23 cellular contexts compared by ENCODE assay signal in the genomic region with DNA sequence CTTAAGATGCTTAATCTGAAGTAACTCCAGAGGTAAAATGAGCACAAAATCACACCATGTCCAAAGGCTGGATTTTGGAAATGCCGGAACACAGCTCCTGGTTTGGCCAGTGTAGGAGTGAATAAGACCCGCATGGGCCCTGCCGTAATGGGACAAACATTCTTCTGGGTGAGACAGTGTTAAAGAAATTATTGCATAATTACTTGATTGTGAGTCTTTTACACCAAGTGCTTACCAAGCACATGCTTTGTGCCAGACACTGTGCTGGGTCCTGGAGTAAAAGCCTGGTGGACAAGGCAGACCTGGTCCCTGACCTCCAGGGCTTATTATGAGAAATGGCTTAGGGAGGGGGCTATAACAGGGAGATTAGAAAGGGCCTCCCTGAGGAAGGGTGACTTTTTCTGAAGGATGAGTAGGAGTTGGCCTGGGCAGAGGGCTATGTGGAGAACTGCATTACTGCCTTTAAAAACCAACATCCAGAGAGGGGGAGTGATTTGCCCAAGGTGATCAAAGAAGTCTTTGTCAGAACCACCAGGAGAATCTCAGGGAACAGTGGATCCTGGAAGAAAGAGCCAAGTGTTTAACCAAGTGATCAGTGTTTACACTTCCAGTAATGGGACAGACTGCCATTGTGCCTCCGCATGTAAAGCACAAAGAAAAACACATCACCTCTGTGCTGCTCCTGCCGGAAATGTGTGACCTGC. TPM values are rescaled to one million over a fixed set of nuclear protein-coding genes. Genes with fewer than 3 reads are reported as not detected.
DNase-seq lines count a peak whose midpoint lies in the region; ATAC-seq, FAIRE-seq and TF ChIP-seq lines count a peak whose summit lies in the region.
"Had no signal": no experiment of that assay in that cellular context is flagged by ENCODE, and none has a peak within 500 bp of the region (broad histone marks: within the 10 kb centered on the region; RNA-seq: fewer than 3 reads in every experiment).

No MANE protein-coding gene starts in this region.

- H3K36me3 Mint-ChIP-seq in CD14-positive monocyte (no peaks in the 10 kb centered on the region), neural crest cell (ENCODE audit: low read depth) (no peaks in the 10 kb centered on the region)
- H3K36me3 Mint-ChIP-seq: activated naive CD8-positive, alpha-beta T cell treated with anti-CD3 and anti-CD28 coated beads for 36 hours; brain had no signal

- in situ Hi-C loops in K562 (cut with MboI): no loop called here

- POLR2A ChIA-PET in K562 (lab: Yijun Ruan, JAX): interaction anchor here (0.5 to 3.0 kb wide), 5 partner anchors 10 to 116 kb away, joined by 3 to 12 read pairs (median 4); partner anchors contain the start of gene SLC26A2

- H3K4me2 ChIP-seq in K562 (ENCODE audit: insufficient read depth, low read length): no peak overlapping the region

- no peak overlapping the region for H3K4me3 ChIP-seq in K562
- H3K4me3 ChIP-seq: gastrocnemius medialis, sigmoid colon, upper lobe of left lung had no signal

- peaks cover 60% of the 10 kb centered on the region for H3K4me1 Mint-ChIP-seq in CD14-positive monocyte
- peaks cover 29% of the 10 kb centered on the region for H3K4me1 Mint-ChIP-seq in neural crest cell
- H3K4me1 Mint-ChIP-seq: activated naive CD8-positive, alpha-beta T cell treated with anti-CD3 and anti-CD28 coated beads for 36 hours had no signal

- no peaks in the 10 kb centered on the region for H3K27me3 ChIP-seq in K562 (ENCODE audit: control insufficient read depth in 2 of 2, insufficient read depth in 2 of 2, low read length in 2 of 2)
- H3K27me3 ChIP-seq: gastrocnemius medialis, sigmoid colon, upper lobe of left lung had no signal

- H4K20me1 ChIP-seq in K562 (replicated peaks; ENCODE audit: control insufficient read depth, insufficient read depth, low read length): no peaks in the 10 kb centered on the region

- H3K36me3 ChIP-seq in K562 (ENCODE audit: control insufficient read depth, insufficient read depth, low read length): no peaks in the 10 kb centered on the region; the same call in 1 of the 3 replicates
- H3K36me3 ChIP-seq: gastrocnemius medialis, sigmoid colon, upper lobe of left lung had no signal

- H2AFZ ChIP-seq in K562 (ENCODE audit: low read depth, low read length): peak overlapping the region; percentile 69

- DNase-seq in CD14-positive monocyte (ENCODE audit: low spot score) (no peak), NCI-H69 (lab: John Stamatoyannopoulos, UW) (peak; percentile 14), K562 (ENCODE audit: extremely low read depth in 1 of 4, low spot score in 3 of 4) (no peak), neural crest cell (ENCODE audit: low read depth, low spot score) (no peak), iPS-NIHi7 (ENCODE audit: extremely low spot score) (no peak), NCI-H128 (lab: John Stamatoyannopoulos, UW; ENCODE audit: unreplicated experiment) (no peak)
- DNase-seq in activated CD4-positive, alpha-beta T cell treated with anti-CD3 and anti-CD28 coated beads for 48 hours: no peak
- DNase-seq: activated CD8-positive, alpha-beta T cell treated with anti-CD3 and anti-CD28 coated beads for 36 hours; activated naive CD8-positive, alpha-beta T cell treated with anti-CD3 and anti-CD28 coated beads for 36 hours; activated T-cell treated with anti-CD3 and anti-CD28 coated beads, Interleukin-2, amount 50 U/mL, for 4 hours; COR-L47; gastrocnemius medialis; KBM-7; left colon; NCI-H1092 treated with DMSO at 0.1 percent for 48 hours; sigmoid colon; stimulated activated naive CD4-positive, alpha-beta T cell treated with Interleukin-2 at 50 U/mL for 16 hours; upper lobe of left lung had no signal

- no peak for TF ChIP-seq POLR2A in K562 (conservative IDR thresholded peaks at IDR 0.05)

- H3K9me1 ChIP-seq in K562 (ENCODE audit: control insufficient read depth, insufficient read depth, low read length): no peaks in the 10 kb centered on the region

- H3K79me2 ChIP-seq in K562 (ENCODE audit: control insufficient read depth, insufficient read depth, low read length): no peaks in the 10 kb centered on the region

- TF ChIP-seq EP300 in K562 (IDR thresholded peaks at IDR 0.05; ENCODE audit: low read length): no peak

- H3K4me1 ChIP-seq in K562 (replicated peaks in 1 of 2; ENCODE audit: control insufficient read depth in 2 of 2, insufficient read depth in 2 of 2, low read length in 2 of 2): peaks cover 29 to 59% of the 10 kb centered on the region in 2 experiments
- H3K4me1 ChIP-seq: sigmoid colon had no signal

- BruUV-seq in K562 (replicated peaks; lab: Mats Ljungman, UMichigan): no TSS peak

- H3K9ac ChIP-seq in K562 (ENCODE audit: insufficient read depth in 1 of 2, low read depth in 2 of 2, low read length in 2 of 2): peak overlapping the region; percentile 23 to 27; a peak in 2 of 4 replicates

- TF ChIP-seq CTCF in CD14-positive monocyte (IDR thresholded peaks at IDR 0.05) (no peak), K562 (IDR thresholded peaks at IDR 0.05 in 2 of 3, conservative IDR thresholded peaks at IDR 0.05 in 1 of 3; ENCODE audit: insufficient read depth in 2 of 3, low read depth in 1 of 3, low read length in 3 of 3) (no peak), neural crest cell (conservative IDR thresholded peaks at IDR 0.05) (no peak)

- intact Hi-C loops in CD14-positive monocyte (cut with micrococcal nuclease): loop anchor here in 1 of 2 donors (2.0 to 10.0 kb wide), 2 partner anchors 20 to 266 kb away; partner anchors contain the start of gene SLC26A2
- intact Hi-C loops in K562 (cut with micrococcal nuclease): loop anchor here (1.0 kb wide), 1 partner anchor 10 kb away; no protein-coding TSS in a partner anchor

- H3K4me3 Mint-ChIP-seq in CD14-positive monocyte (no peak overlapping the region), neural crest cell (peak overlapping the region; percentile 22)
- H3K4me3 Mint-ChIP-seq: activated CD8-positive, alpha-beta T cell treated with anti-CD3 and anti-CD28 coated beads for 36 hours; activated naive CD8-positive, alpha-beta T cell treated with anti-CD3 and anti-CD28 coated beads for 36 hours; activated T-cell treated with anti-CD3 and anti-CD28 coated beads, Interleukin-2, amount 50 U/mL, for 4 hours had no signal

- no peaks in the 10 kb centered on the region for H3K9me3 ChIP-seq in K562 (replicated peaks; ENCODE audit: control insufficient read depth, insufficient read depth, low read depth, low read length)
- H3K9me3 ChIP-seq: gastrocnemius medialis, sigmoid colon, upper lobe of left lung had no signal

- peak overlapping the region; percentile 94 to 98 (median 96) for H3K27ac Mint-ChIP-seq in CD14-positive monocyte
- H3K27ac Mint-ChIP-seq in neural crest cell (ENCODE audit: unreplicated experiment): peak overlapping the region; percentile 90
- H3K27ac Mint-ChIP-seq: activated CD8-positive, alpha-beta T cell treated with anti-CD3 and anti-CD28 coated beads for 36 hours; activated naive CD8-positive, alpha-beta T cell treated with anti-CD3 and anti-CD28 coated beads for 36 hours had no signal

- peak; percentile 6; the same call in 2 of the 3 replicates for ATAC-seq in K562
- no peak for ATAC-seq in GM21515 (IDR thresholded peaks at IDR 0.05; ENCODE audit: unreplicated experiment)
- ATAC-seq: activated CD8-positive, alpha-beta T cell treated with anti-CD3 and anti-CD28 coated beads for 36 hours; activated T-cell treated with anti-CD3 and anti-CD28 coated beads, Interleukin-2, amount 50 U/mL, for 4 hours; gastrocnemius medialis; left colon had no signal

- 84% methylated on average over 5 of the region's 5 CpGs for WGBS in K562 (ENCODE audit: insufficient coverage, low coverage, missing lambda C conversion rate)

- no peak for FAIRE-seq in K562 (lab: Jason Lieb, UNC)
- FAIRE-seq: GM19239, H54 had no signal

- peak overlapping the region; percentile 88; the same call in 2 of the 3 replicates for H3K27ac ChIP-seq in K562 (ENCODE audit: extremely low read depth, low read depth, low read length)
- H3K27ac ChIP-seq: gastrocnemius medialis, sigmoid colon, upper lobe of left lung had no signal

- H3K9me3 Mint-ChIP-seq in CD14-positive monocyte: peaks cover 0 to 1% (median 0%) of the 10 kb centered on the region in 7 donors
- H3K9me3 Mint-ChIP-seq in neural crest cell: no peaks in the 10 kb centered on the region
- H3K9me3 Mint-ChIP-seq: activated CD8-positive, alpha-beta T cell treated with anti-CD3 and anti-CD28 coated beads for 36 hours; activated naive CD8-positive, alpha-beta T cell treated with anti-CD3 and anti-CD28 coated beads for 36 hours; activated T-cell treated with anti-CD3 and anti-CD28 coated beads, Interleukin-2, amount 50 U/mL, for 4 hours had no signal

- CTCF ChIA-PET in K562 (lab: Yijun Ruan, JAX; ENCODE audit: low intra/inter-chr PET ratio): interaction anchor here (0.6 kb wide), 1 partner anchor 1313 kb away, joined by 3 read pairs; no protein-coding TSS in a partner anchor

- TF ChIP-seq RAD21 in K562 (CRISPR knock-in tag; conservative IDR thresholded peaks at IDR 0.05 in 1 of 2, IDR thresholded peaks at IDR 0.05 in 1 of 2): no peak

- H3K27me3 Mint-ChIP-seq in CD14-positive monocyte (ENCODE audit: low read depth in 3 of 3) (peaks cover 0 to 3% (median 0%) of the 10 kb centered on the region in 3 donors), neural crest cell (ENCODE audit: low read depth) (no peaks in the 10 kb centered on the region)
- H3K27me3 Mint-ChIP-seq: activated naive CD8-positive, alpha-beta T cell treated with anti-CD3 and anti-CD28 coated beads for 36 hours had no signal

RNA-seq across cellular contexts. Expression of gene PDE6A, which starts 3.5 kb away (rescaled TPM):
- polyA plus RNA-seq in CD14-positive monocyte (not detected), K562 (2011; rRNA removed) (not detected in 2 replicates), K562 (2014; fragmentation: Illumina TruSeq; extraction: Trizol) (0.03 TPM in 1 of 2 replicates, not detected in the other), K562 (2014; fragmentation: Nextera tagmentation; extraction: Ambion mirVana) (under 1 TPM in 1 of 2 experiments, not detected in 1; 0.01 TPM), K562 (2014; rRNA removed) (0.01 TPM in 1 of 2 replicates, not detected in the other)
- total RNA-seq in K562 (2011; cell fraction: chromatin; rRNA removed; ENCODE audit: low replicate concordance): not detected in 2 replicates
- total RNA-seq in K562 (2011; cell fraction: nucleolus; rRNA removed): not detected in 2 replicates
- 0.23 TPM in 1 of 2 replicates, not detected in the other for total RNA-seq in K562 (2011; cell fraction: nucleoplasm; rRNA removed)
- total RNA-seq in K562 (2014; rRNA removed) (not detected in 2 replicates), K562 (2014; rRNA removed; fragmentation: Illumina TruSeq; extraction: Trizol) (not detected in 2 replicates), K562 (2015; rRNA removed; fragmentation: Illumina TruSeq; extraction: Trizol) (0.04 TPM in 2 replicates), K562 (2021) (not detected in 2 replicates), neural crest cell (not detected in 2 replicates)
- 0.03 TPM in 1 of 2 replicates, not detected in the other for polyA plus RNA-seq in K562 (2011; cell fraction: cytosol; rRNA removed)
- not detected in 2 replicates for polyA plus RNA-seq in K562 (2011; cell fraction: nucleus; rRNA removed)
- polyA plus RNA-seq in K562 (2012): 0.04 and 0.05 TPM in 2 replicates
- polyA minus RNA-seq in K562 (2011; rRNA and poly(A)+ RNA removed): not detected in 2 replicates
- not detected in 2 replicates for polyA minus RNA-seq in K562 (2011; cell fraction: cytosol; rRNA and poly(A)+ RNA removed)
- not detected in 2 replicates for polyA minus RNA-seq in K562 (2011; cell fraction: nucleus; rRNA and poly(A)+ RNA removed)
- total RNA-seq: activated CD8-positive, alpha-beta T cell treated with anti-CD3 and anti-CD28 coated beads for 36 hours; activated naive CD8-positive, alpha-beta T cell treated with anti-CD3 and anti-CD28 coated beads for 36 hours; activated T-cell treated with anti-CD3 and anti-CD28 coated beads, Interleukin-2, amount 50 U/mL, for 4 hours; gastrocnemius medialis; mononuclear cell; sigmoid colon; upper lobe of left lung had no signal

RNA-seq across cellular contexts. Expression of gene SLC26A2, which starts 19.5 kb away (rescaled TPM):
- polyA plus RNA-seq in CD14-positive monocyte (1 to 10 TPM; 3.1 to 3.6 TPM), K562 (2011; rRNA removed) (4.7 and 4.9 TPM in 2 replicates), K562 (2014; fragmentation: Illumina TruSeq; extraction: Trizol) (3.3 and 3.5 TPM in 2 replicates), K562 (2014; fragmentation: Nextera tagmentation; extraction: Ambion mirVana) (1 to 10 TPM; 1.1 to 2.0 TPM), K562 (2014; rRNA removed) (2.6 TPM in 2 replicates)
- 6.6 and 7.6 TPM in 2 replicates for total RNA-seq in K562 (2011; cell fraction: chromatin; rRNA removed; ENCODE audit: low replicate concordance)
- 4.6 and 5.3 TPM in 2 replicates for total RNA-seq in K562 (2011; cell fraction: nucleolus; rRNA removed)
- 6.6 and 9.2 TPM in 2 replicates for total RNA-seq in K562 (2011; cell fraction: nucleoplasm; rRNA removed)
- total RNA-seq in K562 (2014; rRNA removed) (3.1 and 3.6 TPM in 2 replicates), K562 (2014; rRNA removed; fragmentation: Illumina TruSeq; extraction: Trizol) (4.3 and 5.6 TPM in 2 replicates), K562 (2015; rRNA removed; fragmentation: Illumina TruSeq; extraction: Trizol) (5.8 and 6.3 TPM in 2 replicates), K562 (2021) (4.1 and 4.9 TPM in 2 replicates), neural crest cell (14.2 and 14.3 TPM in 2 replicates)
- 1.2 and 3.2 TPM in 2 replicates for polyA plus RNA-seq in K562 (2011; cell fraction: cytosol; rRNA removed)
- 1.7 and 3.6 TPM in 2 replicates for polyA plus RNA-seq in K562 (2011; cell fraction: nucleus; rRNA removed)
- polyA plus RNA-seq in K562 (2012): 2.9 and 4.4 TPM in 2 replicates
- polyA minus RNA-seq in K562 (2011; rRNA and poly(A)+ RNA removed): 13.8 and 13.9 TPM in 2 replicates
- polyA minus RNA-seq in K562 (2011; cell fraction: cytosol; rRNA and poly(A)+ RNA removed): 4.2 and 6.2 TPM in 2 replicates
- polyA minus RNA-seq in K562 (2011; cell fraction: nucleus; rRNA and poly(A)+ RNA removed): 1.9 and 4.0 TPM in 2 replicates

RNA-seq across cellular contexts. Expression of gene TIGD6, which starts 59.4 kb away (rescaled TPM):
- 1 to 10 TPM in 1 of 2 donors, under 1 TPM in 1; 0.88 to 2.5 TPM for polyA plus RNA-seq in CD14-positive monocyte
- total RNA-seq in K562 (2011; cell fraction: chromatin; rRNA removed; ENCODE audit: low replicate concordance): 8.2 and 12.4 TPM in 2 replicates
- total RNA-seq in K562 (2011; cell fraction: nucleolus; rRNA removed): 5.2 and 6.6 TPM in 2 replicates
- total RNA-seq in K562 (2011; cell fraction: nucleoplasm; rRNA removed): 12.1 and 13.1 TPM in 2 replicates
- total RNA-seq in K562 (2014; rRNA removed): 3.9 and 5.2 TPM in 2 replicates
- total RNA-seq in K562 (2014; rRNA removed; fragmentation: Illumina TruSeq; extraction: Trizol): 3.9 and 4.3 TPM in 2 replicates
- total RNA-seq in K562 (2015; rRNA removed; fragmentation: Illumina TruSeq; extraction: Trizol): 3.8 and 4.3 TPM in 2 replicates
- 4.3 and 4.4 TPM in 2 replicates for total RNA-seq in K562 (2021)
- 4.9 and 5.1 TPM in 2 replicates for polyA plus RNA-seq in K562 (2011; rRNA removed)
- polyA plus RNA-seq in K562 (2011; cell fraction: cytosol; rRNA removed): 5.7 TPM in 2 replicates
- polyA plus RNA-seq in K562 (2011; cell fraction: nucleus; rRNA removed): 14.9 and 16.9 TPM in 2 replicates
- polyA plus RNA-seq in K562 (2012): 4.9 and 5.4 TPM in 2 replicates
- polyA plus RNA-seq in K562 (2014; fragmentation: Illumina TruSeq; extraction: Trizol): 6.3 and 7.0 TPM in 2 replicates
- 1 to 10 TPM; 1.8 to 2.3 TPM for polyA plus RNA-seq in K562 (2014; fragmentation: Nextera tagmentation; extraction: Ambion mirVana)
- 3.1 and 4.0 TPM in 2 replicates for polyA plus RNA-seq in K562 (2014; rRNA removed)
- polyA minus RNA-seq in K562 (2011; rRNA and poly(A)+ RNA removed): 9.4 and 9.9 TPM in 2 replicates
- polyA minus RNA-seq in K562 (2011; cell fraction: cytosol; rRNA and poly(A)+ RNA removed): 1.0 and 2.7 TPM in 2 replicates
- polyA minus RNA-seq in K562 (2011; cell fraction: nucleus; rRNA and poly(A)+ RNA removed): 4.8 and 8.7 TPM in 2 replicates
- total RNA-seq in neural crest cell: 5.1 and 5.9 TPM in 2 replicates

RNA-seq across cellular contexts. Expression of gene HMGXB3, which starts 59.4 kb away (rescaled TPM):
- polyA plus RNA-seq in CD14-positive monocyte (1 to 10 TPM; 3.1 to 6.2 TPM), K562 (2011; rRNA removed) (44.0 and 47.5 TPM in 2 replicates), K562 (2014; fragmentation: Illumina TruSeq; extraction: Trizol) (40.0 and 41.0 TPM in 2 replicates), K562 (2014; fragmentation: Nextera tagmentation; extraction: Ambion mirVana) (1 to 10 TPM; 1.8 to 2.1 TPM), K562 (2014; rRNA removed) (31.7 and 31.9 TPM in 2 replicates)
- total RNA-seq in K562 (2011; cell fraction: chromatin; rRNA removed; ENCODE audit: low replicate concordance): 126 and 156 TPM in 2 replicates
- total RNA-seq in K562 (2011; cell fraction: nucleolus; rRNA removed): 104 and 109 TPM in 2 replicates
- 92.4 and 96.9 TPM in 2 replicates for total RNA-seq in K562 (2011; cell fraction: nucleoplasm; rRNA removed)
- total RNA-seq in K562 (2014; rRNA removed) (32.1 and 44.2 TPM in 2 replicates), K562 (2014; rRNA removed; fragmentation: Illumina TruSeq; extraction: Trizol) (32.2 and 34.3 TPM in 2 replicates), K562 (2015; rRNA removed; fragmentation: Illumina TruSeq; extraction: Trizol) (32.2 and 34.7 TPM in 2 replicates), K562 (2021) (44.1 and 44.3 TPM in 2 replicates), neural crest cell (40.4 and 44.4 TPM in 2 replicates)
- 37.8 and 42.6 TPM in 2 replicates for polyA plus RNA-seq in K562 (2011; cell fraction: cytosol; rRNA removed)
- 119 and 131 TPM in 2 replicates for polyA plus RNA-seq in K562 (2011; cell fraction: nucleus; rRNA removed)
- 26.6 and 30.2 TPM in 2 replicates for polyA plus RNA-seq in K562 (2012)
- 61.8 and 62.5 TPM in 2 replicates for polyA minus RNA-seq in K562 (2011; rRNA and poly(A)+ RNA removed)
- polyA minus RNA-seq in K562 (2011; cell fraction: cytosol; rRNA and poly(A)+ RNA removed): 33.1 and 34.0 TPM in 2 replicates
- polyA minus RNA-seq in K562 (2011; cell fraction: nucleus; rRNA and poly(A)+ RNA removed): 49.3 and 58.9 TPM in 2 replicates
